ENCODE assay signal across 1 cellular context in the genomic region with DNA sequence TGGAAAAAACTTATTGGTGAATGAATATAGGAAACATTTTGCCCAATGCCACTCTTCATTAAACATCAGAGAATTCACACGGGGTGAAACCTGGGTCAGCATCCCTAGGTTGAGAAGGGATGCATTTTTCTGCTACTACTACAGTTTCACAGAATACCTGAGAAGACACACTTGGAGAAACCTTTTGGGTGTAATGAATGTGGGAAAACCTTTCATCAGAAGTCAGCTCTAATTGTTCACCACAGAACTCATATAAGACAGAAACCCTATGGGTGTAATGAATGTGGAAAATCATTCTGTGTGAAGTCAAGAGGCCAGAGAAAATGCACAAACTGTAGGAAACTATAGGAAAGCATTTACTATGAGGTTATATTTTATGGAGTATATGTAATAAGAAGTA.
TF ChIP-seq lines count a peak whose summit lies in the region.

No MANE protein-coding gene starts in this region.

TF ChIP-seq in liver, 16 proteins besides CTCF, POLR2A, EP300 and RAD21 (continued from another document):
- TF ChIP-seq, protein P1, sequence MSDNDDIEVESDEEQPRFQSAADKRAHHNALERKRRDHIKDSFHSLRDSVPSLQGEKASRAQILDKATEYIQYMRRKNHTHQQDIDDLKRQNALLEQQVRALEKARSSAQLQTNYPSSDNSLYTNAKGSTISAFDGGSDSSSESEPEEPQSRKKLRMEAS (IDR thresholded peaks at IDR 0.05), result no peak
- TF ChIP-seq, protein P2, sequence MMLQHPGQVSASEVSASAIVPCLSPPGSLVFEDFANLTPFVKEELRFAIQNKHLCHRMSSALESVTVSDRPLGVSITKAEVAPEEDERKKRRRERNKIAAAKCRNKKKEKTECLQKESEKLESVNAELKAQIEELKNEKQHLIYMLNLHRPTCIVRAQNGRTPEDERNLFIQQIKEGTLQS (IDR thresholded peaks at IDR 0.05), result no peak
- TF ChIP-seq JUND (IDR thresholded peaks at IDR 0.05), result no peak
- no peak for TF ChIP-seq HNF4G (IDR thresholded peaks at IDR 0.05)
- no peak for TF ChIP-seq GABPA (IDR thresholded peaks at IDR 0.05 in 1 of 2, conservative IDR thresholded peaks at IDR 0.05 in 1 of 2)
- TF ChIP-seq, protein P3, sequence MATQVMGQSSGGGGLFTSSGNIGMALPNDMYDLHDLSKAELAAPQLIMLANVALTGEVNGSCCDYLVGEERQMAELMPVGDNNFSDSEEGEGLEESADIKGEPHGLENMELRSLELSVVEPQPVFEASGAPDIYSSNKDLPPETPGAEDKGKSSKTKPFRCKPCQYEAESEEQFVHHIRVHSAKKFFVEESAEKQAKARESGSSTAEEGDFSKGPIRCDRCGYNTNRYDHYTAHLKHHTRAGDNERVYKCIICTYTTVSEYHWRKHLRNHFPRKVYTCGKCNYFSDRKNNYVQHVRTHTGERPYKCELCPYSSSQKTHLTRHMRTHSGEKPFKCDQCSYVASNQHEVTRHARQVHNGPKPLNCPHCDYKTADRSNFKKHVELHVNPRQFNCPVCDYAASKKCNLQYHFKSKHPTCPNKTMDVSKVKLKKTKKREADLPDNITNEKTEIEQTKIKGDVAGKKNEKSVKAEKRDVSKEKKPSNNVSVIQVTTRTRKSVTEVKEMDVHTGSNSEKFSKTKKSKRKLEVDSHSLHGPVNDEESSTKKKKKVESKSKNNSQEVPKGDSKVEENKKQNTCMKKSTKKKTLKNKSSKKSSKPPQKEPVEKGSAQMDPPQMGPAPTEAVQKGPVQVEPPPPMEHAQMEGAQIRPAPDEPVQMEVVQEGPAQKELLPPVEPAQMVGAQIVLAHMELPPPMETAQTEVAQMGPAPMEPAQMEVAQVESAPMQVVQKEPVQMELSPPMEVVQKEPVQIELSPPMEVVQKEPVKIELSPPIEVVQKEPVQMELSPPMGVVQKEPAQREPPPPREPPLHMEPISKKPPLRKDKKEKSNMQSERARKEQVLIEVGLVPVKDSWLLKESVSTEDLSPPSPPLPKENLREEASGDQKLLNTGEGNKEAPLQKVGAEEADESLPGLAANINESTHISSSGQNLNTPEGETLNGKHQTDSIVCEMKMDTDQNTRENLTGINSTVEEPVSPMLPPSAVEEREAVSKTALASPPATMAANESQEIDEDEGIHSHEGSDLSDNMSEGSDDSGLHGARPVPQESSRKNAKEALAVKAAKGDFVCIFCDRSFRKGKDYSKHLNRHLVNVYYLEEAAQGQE (IDR thresholded peaks at IDR 0.05), result no peak
- TF ChIP-seq YY1 (IDR thresholded peaks at IDR 0.05), result no peak
- TF ChIP-seq SP1 (IDR thresholded peaks at IDR 0.05), result no peak
- no peak for TF ChIP-seq EGR1 (IDR thresholded peaks at IDR 0.05; ENCODE audit: low read depth in 2 of 2)
- TF ChIP-seq TAF1 (conservative IDR thresholded peaks at IDR 0.05), result no peak
TF ChIP-seq in liver: peak in this region for 0.
